1 cellular context compared by ENCODE assay signal in genomic region chr1:37609002-37609401, GRCh38.
TF ChIP-seq lines count a peak whose summit lies in the region.

No MANE protein-coding gene starts in this region.

TF ChIP-seq in K562, 482 proteins besides CTCF, POLR2A, EP300 and RAD21:
- TF ChIP-seq LEF1 (IDR thresholded peaks at IDR 0.05) (no peak), POLR3G (IDR thresholded peaks at IDR 0.05; ENCODE audit: extremely low read depth, insufficient read length, insufficient replicate concordance) (no peak), SPI1 (IDR thresholded peaks at IDR 0.05; ENCODE audit: borderline replicate concordance, low read depth, low read length) (peak; percentile 66), NFE2L1 (tag; IDR thresholded peaks at IDR 0.05; ENCODE audit: borderline replicate concordance, low read depth) (no peak)
